ENCODE assay signal across 18 cellular contexts in genomic region chr15:96735621-96736020, GRCh38.
"Had no signal": no experiment of that assay in that cellular context is flagged by ENCODE, and none has a peak within 500 bp of the region (broad histone marks: within the 10 kb centered on the region; RNA-seq: fewer than 3 reads in every experiment).

No MANE protein-coding gene starts in this region.

- ATAC-seq: gastroesophageal sphincter; left colon; mucosa of descending colon; naive thymus-derived CD8-positive, alpha-beta T cell; psoas muscle; sciatic nerve; stimulated activated memory B cell treated with anti-CD40 and anti-IgM and Interleukin-4, amounts not matched to agents 10 μg/mL and 1 μg/mL and 100 μg/mL, for 72 hours; upper lobe of right lung had no signal

- H3K27ac Mint-ChIP-seq: immature natural killer cell; naive thymus-derived CD8-positive, alpha-beta T cell; stimulated activated memory B cell treated with anti-CD40 and anti-IgM and Interleukin-4, amounts not matched to agents 10 μg/mL and 1 μg/mL and 100 μg/mL, for 72 hours; stimulated activated naive CD8-positive, alpha-beta T cell treated with anti-CD3 and anti-CD28 coated beads, Interleukin-15, Interleukin-2, amounts not matched to agents 100 ng/mL and 50 ng/mL, for 24 hours had no signal

- DNase-seq: dermis blood vessel endothelial cell; esophagus squamous epithelium; foreskin fibroblast; glutamatergic neuron; immature natural killer cell; left colon; mucosa of descending colon; naive thymus-derived CD8-positive, alpha-beta T cell; psoas muscle; spleen; stimulated activated CD4-positive, alpha-beta T cell treated with anti-CD3 and anti-CD28 coated beads, Interleukin-15, amount 100 ng/mL, for 24 hours; stimulated activated CD4-positive, alpha-beta T cell treated with anti-CD3 and anti-CD28 coated beads, Interleukin-1b, Interleukin-23, amount 100 ng/mL, for 48 hours; stimulated activated CD4-positive, alpha-beta T cell treated with anti-CD3 and anti-CD28 coated beads, Interleukin-4, amount 100 ng/mL, for 24 hours; upper lobe of right lung had no signal

- H3K9me3 Mint-ChIP-seq: stimulated activated naive CD8-positive, alpha-beta T cell treated with anti-CD3 and anti-CD28 coated beads, Interleukin-15, Interleukin-2, amounts not matched to agents 100 ng/mL and 50 ng/mL, for 24 hours had no signal

- H3K36me3 Mint-ChIP-seq: immature natural killer cell; naive thymus-derived CD8-positive, alpha-beta T cell; stimulated activated memory B cell treated with anti-CD40 and anti-IgM and Interleukin-4, amounts not matched to agents 10 μg/mL and 1 μg/mL and 100 μg/mL, for 72 hours had no signal
